22 cellular contexts compared by ENCODE assay signal in the genomic region with DNA sequence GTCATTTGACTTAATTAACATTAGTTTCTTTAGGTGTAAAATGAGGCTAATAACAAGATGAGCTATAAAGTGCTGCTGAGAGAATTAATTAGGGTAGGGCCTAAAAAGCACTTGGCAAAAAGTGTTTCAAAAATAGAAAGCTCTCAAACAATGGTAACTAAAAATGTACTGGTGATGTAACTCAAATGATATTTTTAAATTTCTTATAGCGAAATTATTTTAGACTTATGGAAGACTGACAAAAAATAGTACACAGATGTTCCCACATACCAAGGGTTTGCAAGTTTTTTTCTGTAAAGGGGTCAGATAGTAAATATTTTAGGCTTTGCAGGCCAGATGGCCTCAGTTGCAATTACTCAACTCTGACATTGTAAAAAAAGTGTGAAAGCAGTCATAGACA.
"Had no signal": no experiment of that assay in that cellular context is flagged by ENCODE, and none has a peak within 500 bp of the region (broad histone marks: within the 10 kb centered on the region; RNA-seq: fewer than 3 reads in every experiment).

No MANE protein-coding gene starts in this region.

- H3K4me1 ChIP-seq: SJSA1 had no signal

- DNase-seq: Kasumi-1, MM.1S, NCI-H1105, NCI-H1417, NCI-H1436 treated with DMSO at 0.1 percent for 48 hours, NCI-H1694, NCI-H187 treated with DMSO at 0.1 percent for 48 hours, NCI-H2029 treated with DMSO at 0.1 percent for 48 hours, NCI-H226, NCI-H446, NCI-H510A, NCI-H524 treated with DMSO at 0.1 percent for 48 hours, NCI-H69, NCI-H774, Right ventricle myocardium superior, RPMI8226, SIG-M5 had no signal

- H3K36me3 ChIP-seq: SJSA1 had no signal

- H3K27ac ChIP-seq: HL-60, KMS-11, SJSA1, SK-N-MC had no signal

- H3K4me3 ChIP-seq: K562, SJSA1, SK-N-MC had no signal

- H3K27me3 ChIP-seq: SJSA1 had no signal

- H3K9ac ChIP-seq: KMS-11 had no signal

- H3K9me3 ChIP-seq: SJSA1 had no signal

- H3K4me2 ChIP-seq: KMS-11 had no signal

- ATAC-seq: K562 had no signal
